Comparison of ENCODE assay signal across 8 cellular contexts in the genomic region with DNA sequence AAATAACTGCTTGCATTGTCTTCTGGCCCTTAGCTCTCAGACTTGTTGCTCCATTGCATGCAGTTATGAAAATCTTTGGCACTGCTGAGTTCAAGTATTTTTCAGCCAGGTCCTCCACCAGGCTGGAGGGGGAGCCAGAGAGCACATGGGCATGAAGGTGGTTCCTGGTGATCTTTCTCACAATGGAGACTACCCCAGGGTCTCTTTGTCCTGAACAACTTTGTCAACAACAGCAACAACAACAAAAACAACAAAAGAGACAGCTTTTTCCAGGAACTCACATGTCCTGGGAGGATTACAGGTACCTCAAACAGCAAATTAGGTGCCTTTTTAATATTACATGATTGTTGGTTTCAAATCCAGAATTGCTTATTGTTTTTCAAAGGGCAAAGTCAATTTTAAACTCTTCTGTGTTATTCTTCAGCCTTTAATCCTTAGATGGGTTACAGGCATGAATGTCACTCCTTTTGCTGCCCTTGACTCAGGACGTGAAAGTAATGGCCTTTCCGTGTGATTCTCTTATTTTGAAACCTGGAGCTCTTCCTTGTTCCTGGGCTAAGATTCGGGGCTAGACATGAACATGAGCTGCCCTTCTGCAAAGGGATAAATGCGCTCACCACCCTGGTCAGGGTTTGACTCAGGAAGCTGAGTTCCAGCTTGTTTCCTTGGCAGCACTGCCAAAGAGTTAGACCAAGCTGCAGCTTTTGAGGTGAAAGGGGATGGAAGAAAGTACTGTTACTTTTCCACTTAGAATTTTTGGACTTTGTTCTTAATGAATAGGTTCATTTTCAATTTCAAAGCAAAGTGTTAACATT. TPM values are rescaled to one million over a fixed set of nuclear protein-coding genes. Genes with fewer than 3 reads are reported as not detected.
DNase-seq lines count a peak whose midpoint lies in the region; ATAC-seq and TF ChIP-seq lines count a peak whose summit lies in the region.

No MANE protein-coding gene starts in this region.

- peak; percentile 28 for ATAC-seq in activated CD4-positive, alpha-beta T cell treated with anti-CD3 and anti-CD28 coated beads for 36 hours
- ATAC-seq in GM19351 (IDR thresholded peaks at IDR 0.05; ENCODE audit: unreplicated experiment), result no peak

- H3K27ac Mint-ChIP-seq in Calu3 (ENCODE audit: unreplicated experiment) (no peak overlapping the region), mesothelial cell of epicardium (no peak overlapping the region)
- H3K27ac Mint-ChIP-seq in activated CD4-positive, alpha-beta T cell treated with anti-CD3 and anti-CD28 coated beads for 36 hours, result peak overlapping the region; percentile 97
- H3K27ac Mint-ChIP-seq in stimulated activated naive CD8-positive, alpha-beta T cell treated with anti-CD3 and anti-CD28 coated beads, Interleukin-15, Interleukin-2, amounts not matched to agents 100 ng/mL and 50 ng/mL, for 24 hours, result peak overlapping the region; percentile 99

- CTCF ChIA-PET in Calu3 (lab: Charles Lee), result interaction anchor here (1.9 kb wide), 1 partner anchor 193 kb away, joined by 11 read pairs; no protein-coding TSS in a partner anchor
- CTCF ChIA-PET in activated CD4-positive, alpha-beta T cell treated with anti-CD3 and anti-CD28 coated beads for 36 hours (lab: Charles Lee), result interaction anchor here (0.6 to 3.1 kb wide), 26 partner anchors 11 to 698 kb away, joined by 3 to 32 read pairs (median 4); no protein-coding TSS in a partner anchor

- H3K27me3 Mint-ChIP-seq in Calu3 (ENCODE audit: unreplicated experiment), result no peaks in the 10 kb centered on the region
- no peaks in the 10 kb centered on the region for H3K27me3 Mint-ChIP-seq in activated CD4-positive, alpha-beta T cell treated with anti-CD3 and anti-CD28 coated beads for 36 hours
- peaks cover 74% of the 10 kb centered on the region for H3K27me3 Mint-ChIP-seq in mesothelial cell of epicardium (ENCODE audit: low read depth)
- peaks cover 15% of the 10 kb centered on the region for H3K27me3 Mint-ChIP-seq in stimulated activated naive CD8-positive, alpha-beta T cell treated with anti-CD3 and anti-CD28 coated beads, Interleukin-15, Interleukin-2, amounts not matched to agents 100 ng/mL and 50 ng/mL, for 24 hours

- H3K9me3 Mint-ChIP-seq in Calu3 (ENCODE audit: low read depth, unreplicated experiment) (no peaks in the 10 kb centered on the region), mesothelial cell of epicardium (no peaks in the 10 kb centered on the region)
- peaks cover 5% of the 10 kb centered on the region for H3K9me3 Mint-ChIP-seq in activated CD4-positive, alpha-beta T cell treated with anti-CD3 and anti-CD28 coated beads for 36 hours (ENCODE audit: low read depth)
- H3K9me3 Mint-ChIP-seq in stimulated activated naive CD8-positive, alpha-beta T cell treated with anti-CD3 and anti-CD28 coated beads, Interleukin-15, Interleukin-2, amounts not matched to agents 100 ng/mL and 50 ng/mL, for 24 hours, result no peaks in the 10 kb centered on the region

- H3K36me3 ChIP-seq in KOPT-K1 (ENCODE audit: insufficient read depth, low read length), result peaks cover 4% of the 10 kb centered on the region
- no peaks in the 10 kb centered on the region for H3K36me3 ChIP-seq in duodenal mucosa (ENCODE audit: control insufficient read depth in 1 of 2, insufficient read depth in 2 of 2, low read length in 2 of 2)

- H3K4me3 Mint-ChIP-seq in Calu3 (ENCODE audit: low read depth, unreplicated experiment) (peak overlapping the region; percentile 71), mesothelial cell of epicardium (peak overlapping the region; percentile 55)
- peak overlapping the region; percentile 82 for H3K4me3 Mint-ChIP-seq in activated CD4-positive, alpha-beta T cell treated with anti-CD3 and anti-CD28 coated beads for 36 hours
- peak overlapping the region; percentile 95 for H3K4me3 Mint-ChIP-seq in stimulated activated naive CD8-positive, alpha-beta T cell treated with anti-CD3 and anti-CD28 coated beads, Interleukin-15, Interleukin-2, amounts not matched to agents 100 ng/mL and 50 ng/mL, for 24 hours

- H3K9me3 ChIP-seq in KOPT-K1 (ENCODE audit: insufficient read depth, low read length, poor library complexity, severe bottlenecking), result no peaks in the 10 kb centered on the region
- H3K9me3 ChIP-seq in duodenal mucosa (ENCODE audit: control insufficient read depth in 1 of 2, low read length in 2 of 2), result no peaks in the 10 kb centered on the region

- intact Hi-C loops in Calu3 (cut with micrococcal nuclease; ENCODE audit: unreplicated experiment), result loop anchor here (5.0 kb wide), 1 partner anchor 188 kb away; no protein-coding TSS in a partner anchor
- intact Hi-C loops in activated CD4-positive, alpha-beta T cell treated with anti-CD3 and anti-CD28 coated beads for 36 hours (cut with DNase I, micrococcal nuclease), result loop anchor here (2.0 to 5.0 kb wide), 10 partner anchors 93 to 1038 kb away; partner anchors contain the start of genes DGKH (in 1 of the 2), KBTBD6 (in 1 of the 2), KBTBD7 (in 1 of the 2) and VWA8 (in 1 of the 2)

- BruUV-seq in Calu3 (replicated peaks; lab: Mats Ljungman, UMichigan), result TSS peak; percentile 41

- H3K4me1 Mint-ChIP-seq in Calu3 (ENCODE audit: low read depth, unreplicated experiment) (no peaks in the 10 kb centered on the region), mesothelial cell of epicardium (peaks cover 2% of the 10 kb centered on the region)
- H3K4me1 Mint-ChIP-seq in activated CD4-positive, alpha-beta T cell treated with anti-CD3 and anti-CD28 coated beads for 36 hours, result peaks cover 50% of the 10 kb centered on the region
- H3K4me1 Mint-ChIP-seq in stimulated activated naive CD8-positive, alpha-beta T cell treated with anti-CD3 and anti-CD28 coated beads, Interleukin-15, Interleukin-2, amounts not matched to agents 100 ng/mL and 50 ng/mL, for 24 hours (ENCODE audit: low read depth), result peaks cover 61% of the 10 kb centered on the region

- peak overlapping the region; percentile 43 to 59 for H3K9ac ChIP-seq in duodenal mucosa (ENCODE audit: low read depth in 1 of 2, low read length in 2 of 2)

- H3K4me3 ChIP-seq in duodenal mucosa (ENCODE audit: low read depth in 1 of 2, low read length in 2 of 2), result peak overlapping the region; percentile 62 to 67

- DNase-seq in Calu3 (peak; percentile 65), mesothelial cell of epicardium (ENCODE audit: low spot score in 2 of 2, unreplicated experiment in 2 of 2) (no peak), NCI-H1436 treated with DMSO at 0.1 percent for 48 hours (lab: John Stamatoyannopoulos, UW) (no peak)
- DNase-seq in activated CD4-positive, alpha-beta T cell treated with anti-CD3 and anti-CD28 coated beads for 36 hours, result peak; percentile 84

- peaks cover 19 to 37% of the 10 kb centered on the region in 2 donors for H3K27me3 ChIP-seq in duodenal mucosa (ENCODE audit: control insufficient read depth in 1 of 2, insufficient read depth in 2 of 2, low read length in 2 of 2)

- H3K27ac ChIP-seq in KOPT-K1 (ENCODE audit: low read depth, low read length, poor library complexity, severe bottlenecking) (peak overlapping the region; percentile 64), duodenal mucosa (ENCODE audit: low read depth, low read length) (peak overlapping the region; percentile 3)

- TF ChIP-seq CTCF in Calu3 (IDR thresholded peaks at IDR 0.05; ENCODE audit: unreplicated experiment) (peak; percentile 68), mesothelial cell of epicardium (IDR thresholded peaks at IDR 0.05; ENCODE audit: unreplicated experiment) (peak; percentile 40)

- POLR2A ChIA-PET in activated CD4-positive, alpha-beta T cell treated with anti-CD3 and anti-CD28 coated beads for 36 hours (lab: Charles Lee), result interaction anchor here (0.6 to 2.0 kb wide), 9 partner anchors 11 to 582 kb away, joined by 3 to 8 read pairs (median 4); no protein-coding TSS in a partner anchor

- H3K36me3 Mint-ChIP-seq in Calu3 (ENCODE audit: insufficient read depth, unreplicated experiment) (peaks cover 9% of the 10 kb centered on the region), mesothelial cell of epicardium (no peaks in the 10 kb centered on the region)
- peaks cover 49% of the 10 kb centered on the region for H3K36me3 Mint-ChIP-seq in activated CD4-positive, alpha-beta T cell treated with anti-CD3 and anti-CD28 coated beads for 36 hours (ENCODE audit: low read depth)
- peaks cover 54% of the 10 kb centered on the region for H3K36me3 Mint-ChIP-seq in stimulated activated naive CD8-positive, alpha-beta T cell treated with anti-CD3 and anti-CD28 coated beads, Interleukin-15, Interleukin-2, amounts not matched to agents 100 ng/mL and 50 ng/mL, for 24 hours (ENCODE audit: low read depth)

- H3K4me1 ChIP-seq in duodenal mucosa (ENCODE audit: control insufficient read depth in 1 of 2, insufficient read depth in 2 of 2, low read length in 2 of 2), result peaks cover 16 to 19% of the 10 kb centered on the region in 2 donors

RNA-seq across cellular contexts. Expression of gene RGCC, which starts 1.8 kb away (rescaled TPM):
- total RNA-seq in Calu3 (2022) (0.93 and 1.7 TPM in 2 replicates), mesothelial cell of epicardium (0.85 to 2.1 TPM (median 1.9 TPM) in 3 replicates)
- 100 to 1,000 TPM; 134 to 146 TPM for total RNA-seq in activated CD4-positive, alpha-beta T cell treated with anti-CD3 and anti-CD28 coated beads for 36 hours

Comparison
In these comparisons a context has a peak if more than half of its experiments do, and no peak if none do; other contexts are left out.
1. DNase-seq: peak in Calu3 (single experiment) and activated CD4-positive, alpha-beta T cell treated with anti-CD3 and anti-CD28 coated beads for 36 hours (single experiment); none in mesothelial cell of epicardium (0 of 2) and NCI-H1436 treated with DMSO at 0.1 percent for 48 hours (single experiment).
2. H3K27ac Mint-ChIP-seq: peak in activated CD4-positive, alpha-beta T cell treated with anti-CD3 and anti-CD28 coated beads for 36 hours (single experiment) and stimulated activated naive CD8-positive, alpha-beta T cell treated with anti-CD3 and anti-CD28 coated beads, Interleukin-15, Interleukin-2, amounts not matched to agents 100 ng/mL and 50 ng/mL, for 24 hours (single experiment); none in Calu3 (single experiment) and mesothelial cell of epicardium (single experiment).
3. RNA of gene RGCC, which starts 1.8 kb away (total RNA-seq): 134 to 146 TPM in activated CD4-positive, alpha-beta T cell treated with anti-CD3 and anti-CD28 coated beads for 36 hours; 0.93 to 1.7 TPM in Calu3 and 0.85 to 2.1 TPM in mesothelial cell of epicardium; every median in the first group is over 10 times any median in the second.
4. Peak in every context shown above with its lines, with median percentiles within 50 percentile points of each other: H3K4me3 Mint-ChIP-seq.